In genomic region chr9:132059351-132059750, GRCh38 we compare ENCODE assay signal across 22 cellular contexts.
"Had no signal": no experiment of that assay in that cellular context is flagged by ENCODE, and none has a peak within 500 bp of the region (broad histone marks: within the 10 kb centered on the region; RNA-seq: fewer than 3 reads in every experiment).

No MANE protein-coding gene starts in this region.

- H3K4me3 ChIP-seq: adrenal gland, ascending aorta, coronary artery, pancreas, right lobe of liver, skin epidermis, tibial artery had no signal

- H3K36me3 ChIP-seq: adrenal gland, pancreas, right lobe of liver had no signal

- ATAC-seq: activated CD4-positive, alpha-beta T cell treated with anti-CD3 and anti-CD28 coated beads for 36 hours; activated T-cell treated with anti-CD3 and anti-CD28 coated beads, Interleukin-2, amount 50 U/mL, for 4 hours; left lobe of liver; naive thymus-derived CD8-positive, alpha-beta T cell; pancreas; right lobe of liver; stimulated activated effector memory CD8-positive, alpha-beta T cell treated with anti-CD3 and anti-CD28 coated beads, Interleukin-12 subunit alpha, Interleukin-12 subunit beta, amount 100 ng/mL, for 72 hours; stimulated activated naive CD8-positive, alpha-beta T cell treated with anti-CD3 and anti-CD28 coated beads, Interleukin-15, amount 100 ng/mL, for 72 hours had no signal

- H3K27me3 ChIP-seq: adrenal gland, ascending aorta, neutrophil, pancreas, right lobe of liver, tibial artery had no signal

- DNase-seq: activated B cell treated with CpG ODN at 0.5 μM for 24 hours; activated CD4-positive, alpha-beta T cell treated with anti-CD3 and anti-CD28 coated beads for 36 hours; activated CD4-positive, alpha-beta T cell treated with anti-CD3 and anti-CD28 coated beads, Interleukin-2, amount 50 U/mL, for 48 hours; activated CD8-positive, alpha-beta memory T cell treated with anti-CD3 and anti-CD28 coated beads, Interleukin-2, amount 50 U/mL, for 48 hours; activated naive CD4-positive, alpha-beta T cell; activated T-cell treated with anti-CD3 and anti-CD28 coated beads, Interleukin-2, amount 50 U/mL, for 4 hours; kidney; mammary epithelial cell; naive thymus-derived CD8-positive, alpha-beta T cell; pancreas; right lobe of liver; stimulated activated CD4-positive, alpha-beta T cell treated with anti-CD3 and anti-CD28 coated beads, Interleukin-1b, Interleukin-23, amount 100 ng/mL, for 48 hours; stimulated activated naive CD8-positive, alpha-beta T cell treated with anti-CD3 and anti-CD28 coated beads, Interleukin-15, amount 100 ng/mL, for 72 hours; T-helper 9 cell; tibial artery had no signal

- H3K9me3 ChIP-seq: adrenal gland, ascending aorta, neutrophil, pancreas, right lobe of liver, tibial artery had no signal

- H3K27ac ChIP-seq: adrenal gland, ascending aorta, coronary artery, neutrophil, pancreas, right lobe of liver, skin epidermis, tibial artery had no signal
